In the genomic region with DNA sequence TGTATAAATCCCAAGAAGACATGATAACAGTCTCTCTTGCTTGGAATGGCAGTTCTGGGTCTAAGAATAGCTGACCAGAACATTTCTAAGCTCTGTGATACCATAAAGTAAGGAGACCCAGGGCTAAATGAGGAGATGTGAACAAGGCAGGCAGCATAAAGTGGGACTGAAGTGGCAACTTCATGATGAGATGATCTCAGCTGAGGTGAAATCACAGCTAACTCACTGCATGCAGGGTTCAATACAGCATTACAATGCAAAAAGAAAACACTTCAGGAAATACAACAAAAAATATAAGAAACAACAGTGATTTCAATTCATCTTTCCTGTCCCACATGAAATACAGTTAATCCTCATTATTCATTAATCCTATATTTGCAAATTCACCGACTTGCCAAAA, we compare ENCODE assay signal across 2 cellular contexts.
TF ChIP-seq lines count a peak whose summit lies in the region.

No MANE protein-coding gene starts in this region.

TF ChIP-seq in A549, 52 proteins besides CTCF, POLR2A, EP300 and RAD21:
- TF ChIP-seq JUNB (IDR thresholded peaks at IDR 0.05): no peak
- TF ChIP-seq, protein P1, sequence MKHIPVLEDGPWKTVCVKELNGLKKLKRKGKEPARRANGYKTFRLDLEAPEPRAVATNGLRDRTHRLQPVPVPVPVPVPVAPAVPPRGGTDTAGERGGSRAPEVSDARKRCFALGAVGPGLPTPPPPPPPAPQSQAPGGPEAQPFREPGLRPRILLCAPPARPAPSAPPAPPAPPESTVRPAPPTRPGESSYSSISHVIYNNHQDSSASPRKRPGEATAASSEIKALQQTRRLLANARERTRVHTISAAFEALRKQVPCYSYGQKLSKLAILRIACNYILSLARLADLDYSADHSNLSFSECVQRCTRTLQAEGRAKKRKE (CRISPR knock-in tag; IDR thresholded peaks at IDR 0.05; ENCODE audit: low read depth): no peak
- no peak for TF ChIP-seq ESRRA (IDR thresholded peaks at IDR 0.05; ENCODE audit: borderline replicate concordance, low read length)
- TF ChIP-seq JUN (IDR thresholded peaks at IDR 0.05): no peak
- no peak for TF ChIP-seq FOSL2 (IDR thresholded peaks at IDR 0.05)
- no peak for TF ChIP-seq FOSL2 (CRISPR knock-in tag; IDR thresholded peaks at IDR 0.05)
- TF ChIP-seq, protein P2, sequence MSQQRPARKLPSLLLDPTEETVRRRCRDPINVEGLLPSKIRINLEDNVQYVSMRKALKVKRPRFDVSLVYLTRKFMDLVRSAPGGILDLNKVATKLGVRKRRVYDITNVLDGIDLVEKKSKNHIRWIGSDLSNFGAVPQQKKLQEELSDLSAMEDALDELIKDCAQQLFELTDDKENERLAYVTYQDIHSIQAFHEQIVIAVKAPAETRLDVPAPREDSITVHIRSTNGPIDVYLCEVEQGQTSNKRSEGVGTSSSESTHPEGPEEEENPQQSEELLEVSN (IDR thresholded peaks at IDR 0.05; ENCODE audit: borderline replicate concordance, low read depth): no peak
- TF ChIP-seq RNF2 (IDR thresholded peaks at IDR 0.05; ENCODE audit: borderline replicate concordance, low read depth): no peak
- no peak for TF ChIP-seq GATA3 (IDR thresholded peaks at IDR 0.05; ENCODE audit: borderline replicate concordance)
- TF ChIP-seq SREBF2 (IDR thresholded peaks at IDR 0.05): no peak
- TF ChIP-seq FOSB (CRISPR knock-in tag; IDR thresholded peaks at IDR 0.05): no peak
- TF ChIP-seq BHLHE40 (IDR thresholded peaks at IDR 0.05; ENCODE audit: low read depth, low read length): no peak
- TF ChIP-seq SMC3 (IDR thresholded peaks at IDR 0.05): no peak
- TF ChIP-seq, protein P3, sequence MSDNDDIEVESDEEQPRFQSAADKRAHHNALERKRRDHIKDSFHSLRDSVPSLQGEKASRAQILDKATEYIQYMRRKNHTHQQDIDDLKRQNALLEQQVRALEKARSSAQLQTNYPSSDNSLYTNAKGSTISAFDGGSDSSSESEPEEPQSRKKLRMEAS (IDR thresholded peaks at IDR 0.05): no peak
- TF ChIP-seq NFE2L2 (conservative IDR thresholded peaks at IDR 0.05; ENCODE audit: low read length): no peak
- TF ChIP-seq HOXA7 (CRISPR knock-in tag; IDR thresholded peaks at IDR 0.05): no peak
- no peak for TF ChIP-seq HOXB5 (CRISPR knock-in tag; IDR thresholded peaks at IDR 0.05)
TF ChIP-seq in A549: peak in this region for 0.

TF ChIP-seq in GM12891, 5 proteins besides CTCF, POLR2A, EP300 and RAD21:
- TF ChIP-seq PAX5 (IDR thresholded peaks at IDR 0.05; ENCODE audit: insufficient read depth, low read length, severe bottlenecking): no peak
- TF ChIP-seq TAF1 (IDR thresholded peaks at IDR 0.05; ENCODE audit: low read depth, low read length): no peak
- no peak for TF ChIP-seq SPI1 (IDR thresholded peaks at IDR 0.05; ENCODE audit: low read depth, low read length)
- TF ChIP-seq POLR2AphosphoS5 (IDR thresholded peaks at IDR 0.05; ENCODE audit: low read depth, low read length): no peak
- TF ChIP-seq POU2F2 (IDR thresholded peaks at IDR 0.05; ENCODE audit: low read depth, low read length): no peak
